ENCODE assay signal across 1 cellular context in the genomic region with DNA sequence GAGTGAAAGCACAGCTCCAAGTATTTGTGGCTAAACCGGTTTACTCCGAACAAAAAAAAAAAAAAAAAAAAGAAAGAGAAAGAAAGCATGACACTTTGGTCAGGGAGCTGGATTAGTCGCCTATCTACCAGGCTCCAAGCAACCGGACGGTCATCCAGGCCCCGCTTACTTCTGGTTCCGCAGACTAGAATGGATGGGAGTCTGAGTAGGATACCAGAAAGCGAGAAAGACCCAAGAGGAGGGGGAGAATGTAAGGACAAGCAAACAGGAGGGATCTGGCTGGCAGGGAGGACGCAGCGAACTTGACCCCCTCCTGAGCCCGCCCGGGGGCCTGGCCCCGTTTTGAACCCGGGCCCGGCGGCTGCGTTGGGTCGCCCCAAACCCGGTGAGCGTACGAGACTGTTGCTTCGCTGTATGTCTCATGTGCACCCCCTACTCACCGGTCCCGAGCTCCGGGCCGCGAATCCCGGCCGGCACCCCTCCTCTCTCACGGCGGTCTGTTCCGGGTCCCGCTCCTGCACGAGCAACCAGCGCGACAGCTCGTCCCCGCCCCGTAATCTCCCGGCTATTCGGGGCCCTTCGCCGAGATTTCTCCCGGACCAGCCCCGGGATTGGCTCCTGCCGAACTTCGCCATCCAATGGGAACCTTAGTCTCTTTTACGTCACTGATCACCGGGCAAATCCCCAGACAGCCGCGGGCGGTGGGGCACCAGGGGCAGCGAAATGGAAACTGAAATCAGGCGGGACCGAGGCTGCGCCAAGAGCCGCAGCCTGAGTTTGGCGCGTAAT.
TF ChIP-seq lines count a peak whose summit lies in the region.

TSS of gene TRIM26 (minus strand) at position 542 of the 789 bp plus-strand sequence. CDS start 14,303 bp downstream, outside the sequence.

TF ChIP-seq in HepG2, 621 proteins besides CTCF, POLR2A, EP300 and RAD21 (continued from another document and continues in another):
- TF ChIP-seq ATF4 (CRISPR knock-in tag; IDR thresholded peaks at IDR 0.05) (no peak), ZNF766 (CRISPR knock-in tag; IDR thresholded peaks at IDR 0.05; ENCODE audit: borderline replicate concordance) (peak; percentile 41; the same call in 1 of the 2 replicates), ZNF737 (CRISPR knock-in tag; IDR thresholded peaks at IDR 0.05; ENCODE audit: borderline replicate concordance) (no peak; the same call in 1 of the 2 replicates), ZNF558 (CRISPR knock-in tag; IDR thresholded peaks at IDR 0.05; ENCODE audit: borderline replicate concordance) (0 out of 2 replicates have a peak, but pooled peaks have one; percentile 0), SRF (IDR thresholded peaks at IDR 0.05; ENCODE audit: low read depth, low read length) (no peak), E2F1 (CRISPR knock-in tag; IDR thresholded peaks at IDR 0.05) (no peak), CREM (IDR thresholded peaks at IDR 0.05) (peak; percentile 94), CREM (CRISPR knock-in tag; IDR thresholded peaks at IDR 0.05) (no peak; the same call in 1 of the 2 replicates), REST (IDR thresholded peaks at IDR 0.05; ENCODE audit: borderline replicate concordance in 1 of 2, low read depth in 1 of 2, low read length in 2 of 2) (no peak), ZMAT5 (CRISPR knock-in tag; IDR thresholded peaks at IDR 0.05; ENCODE audit: borderline replicate concordance, low read depth) (no peak), FOXA3 (CRISPR knock-in tag; IDR thresholded peaks at IDR 0.05) (no peak), DR1 (CRISPR knock-in tag; IDR thresholded peaks at IDR 0.05) (peak; percentile 55; the same call in 1 of the 2 replicates), ZNF512B (CRISPR knock-in tag; IDR thresholded peaks at IDR 0.05; ENCODE audit: borderline replicate concordance) (no peak), TEF (CRISPR knock-in tag; IDR thresholded peaks at IDR 0.05) (no peak; the same call in 1 of the 2 replicates), ARID2 (CRISPR knock-in tag; IDR thresholded peaks at IDR 0.05; ENCODE audit: borderline replicate concordance) (peak; percentile 85; the same call in 1 of the 2 replicates), HOXD1 (CRISPR knock-in tag; IDR thresholded peaks at IDR 0.05) (no peak), LBX2 (CRISPR knock-in tag; IDR thresholded peaks at IDR 0.05; ENCODE audit: borderline replicate concordance) (no peak; the same call in 1 of the 2 replicates), CCDC6 (CRISPR knock-in tag; IDR thresholded peaks at IDR 0.05) (no peak; the same call in 1 of the 2 replicates), ZBTB3 (CRISPR knock-in tag; IDR thresholded peaks at IDR 0.05; ENCODE audit: borderline replicate concordance, low read depth) (peak; percentile 88), ZNF850 (CRISPR knock-in tag; conservative IDR thresholded peaks at IDR 0.05) (peak; percentile 60; the same call in 1 of the 2 replicates), ZNF484 (CRISPR knock-in tag; IDR thresholded peaks at IDR 0.05; ENCODE audit: borderline replicate concordance, low read depth) (peak; percentile 41; the same call in 1 of the 2 replicates), ISX (CRISPR knock-in tag; conservative IDR thresholded peaks at IDR 0.05) (no peak), NR2F6 (IDR thresholded peaks at IDR 0.05) (peak; percentile 47; the same call in 1 of the 2 replicates), NR2F6 (CRISPR knock-in tag; IDR thresholded peaks at IDR 0.05) (0 out of 2 replicates have a peak, but pooled peaks have one; percentile 11), ZNF34 (CRISPR knock-in tag; IDR thresholded peaks at IDR 0.05; ENCODE audit: borderline replicate concordance) (peak; percentile 67; the same call in 1 of the 2 replicates), TEAD3 (CRISPR knock-in tag; optimal IDR thresholded peaks at IDR 0.05; ENCODE audit: borderline replicate concordance) (no peak)
- TF ChIP-seq, protein P1, sequence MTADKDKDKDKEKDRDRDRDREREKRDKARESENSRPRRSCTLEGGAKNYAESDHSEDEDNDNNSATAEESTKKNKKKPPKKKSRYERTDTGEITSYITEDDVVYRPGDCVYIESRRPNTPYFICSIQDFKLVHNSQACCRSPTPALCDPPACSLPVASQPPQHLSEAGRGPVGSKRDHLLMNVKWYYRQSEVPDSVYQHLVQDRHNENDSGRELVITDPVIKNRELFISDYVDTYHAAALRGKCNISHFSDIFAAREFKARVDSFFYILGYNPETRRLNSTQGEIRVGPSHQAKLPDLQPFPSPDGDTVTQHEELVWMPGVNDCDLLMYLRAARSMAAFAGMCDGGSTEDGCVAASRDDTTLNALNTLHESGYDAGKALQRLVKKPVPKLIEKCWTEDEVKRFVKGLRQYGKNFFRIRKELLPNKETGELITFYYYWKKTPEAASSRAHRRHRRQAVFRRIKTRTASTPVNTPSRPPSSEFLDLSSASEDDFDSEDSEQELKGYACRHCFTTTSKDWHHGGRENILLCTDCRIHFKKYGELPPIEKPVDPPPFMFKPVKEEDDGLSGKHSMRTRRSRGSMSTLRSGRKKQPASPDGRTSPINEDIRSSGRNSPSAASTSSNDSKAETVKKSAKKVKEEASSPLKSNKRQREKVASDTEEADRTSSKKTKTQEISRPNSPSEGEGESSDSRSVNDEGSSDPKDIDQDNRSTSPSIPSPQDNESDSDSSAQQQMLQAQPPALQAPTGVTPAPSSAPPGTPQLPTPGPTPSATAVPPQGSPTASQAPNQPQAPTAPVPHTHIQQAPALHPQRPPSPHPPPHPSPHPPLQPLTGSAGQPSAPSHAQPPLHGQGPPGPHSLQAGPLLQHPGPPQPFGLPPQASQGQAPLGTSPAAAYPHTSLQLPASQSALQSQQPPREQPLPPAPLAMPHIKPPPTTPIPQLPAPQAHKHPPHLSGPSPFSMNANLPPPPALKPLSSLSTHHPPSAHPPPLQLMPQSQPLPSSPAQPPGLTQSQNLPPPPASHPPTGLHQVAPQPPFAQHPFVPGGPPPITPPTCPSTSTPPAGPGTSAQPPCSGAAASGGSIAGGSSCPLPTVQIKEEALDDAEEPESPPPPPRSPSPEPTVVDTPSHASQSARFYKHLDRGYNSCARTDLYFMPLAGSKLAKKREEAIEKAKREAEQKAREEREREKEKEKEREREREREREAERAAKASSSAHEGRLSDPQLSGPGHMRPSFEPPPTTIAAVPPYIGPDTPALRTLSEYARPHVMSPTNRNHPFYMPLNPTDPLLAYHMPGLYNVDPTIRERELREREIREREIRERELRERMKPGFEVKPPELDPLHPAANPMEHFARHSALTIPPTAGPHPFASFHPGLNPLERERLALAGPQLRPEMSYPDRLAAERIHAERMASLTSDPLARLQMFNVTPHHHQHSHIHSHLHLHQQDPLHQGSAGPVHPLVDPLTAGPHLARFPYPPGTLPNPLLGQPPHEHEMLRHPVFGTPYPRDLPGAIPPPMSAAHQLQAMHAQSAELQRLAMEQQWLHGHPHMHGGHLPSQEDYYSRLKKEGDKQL (CRISPR knock-in tag; IDR thresholded peaks at IDR 0.05; ENCODE audit: low read depth), result no peak
- TF ChIP-seq, protein P2, sequence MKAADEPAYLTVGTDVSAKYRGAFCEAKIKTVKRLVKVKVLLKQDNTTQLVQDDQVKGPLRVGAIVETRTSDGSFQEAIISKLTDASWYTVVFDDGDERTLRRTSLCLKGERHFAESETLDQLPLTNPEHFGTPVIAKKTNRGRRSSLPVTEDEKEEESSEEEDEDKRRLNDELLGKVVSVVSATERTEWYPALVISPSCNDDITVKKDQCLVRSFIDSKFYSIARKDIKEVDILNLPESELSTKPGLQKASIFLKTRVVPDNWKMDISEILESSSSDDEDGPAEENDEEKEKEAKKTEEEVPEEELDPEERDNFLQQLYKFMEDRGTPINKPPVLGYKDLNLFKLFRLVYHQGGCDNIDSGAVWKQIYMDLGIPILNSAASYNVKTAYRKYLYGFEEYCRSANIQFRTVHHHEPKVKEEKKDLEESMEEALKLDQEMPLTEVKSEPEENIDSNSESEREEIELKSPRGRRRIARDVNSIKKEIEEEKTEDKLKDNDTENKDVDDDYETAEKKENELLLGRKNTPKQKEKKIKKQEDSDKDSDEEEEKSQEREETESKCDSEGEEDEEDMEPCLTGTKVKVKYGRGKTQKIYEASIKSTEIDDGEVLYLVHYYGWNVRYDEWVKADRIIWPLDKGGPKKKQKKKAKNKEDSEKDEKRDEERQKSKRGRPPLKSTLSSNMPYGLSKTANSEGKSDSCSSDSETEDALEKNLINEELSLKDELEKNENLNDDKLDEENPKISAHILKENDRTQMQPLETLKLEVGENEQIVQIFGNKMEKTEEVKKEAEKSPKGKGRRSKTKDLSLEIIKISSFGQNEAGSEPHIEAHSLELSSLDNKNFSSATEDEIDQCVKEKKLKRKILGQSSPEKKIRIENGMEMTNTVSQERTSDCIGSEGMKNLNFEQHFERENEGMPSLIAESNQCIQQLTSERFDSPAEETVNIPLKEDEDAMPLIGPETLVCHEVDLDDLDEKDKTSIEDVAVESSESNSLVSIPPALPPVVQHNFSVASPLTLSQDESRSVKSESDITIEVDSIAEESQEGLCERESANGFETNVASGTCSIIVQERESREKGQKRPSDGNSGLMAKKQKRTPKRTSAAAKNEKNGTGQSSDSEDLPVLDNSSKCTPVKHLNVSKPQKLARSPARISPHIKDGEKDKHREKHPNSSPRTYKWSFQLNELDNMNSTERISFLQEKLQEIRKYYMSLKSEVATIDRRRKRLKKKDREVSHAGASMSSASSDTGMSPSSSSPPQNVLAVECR (CRISPR knock-in tag; IDR thresholded peaks at IDR 0.05; ENCODE audit: borderline replicate concordance), result peak; percentile 90
